25 cellular contexts compared by ENCODE assay signal in genomic region chr1:6043561-6043960, GRCh38. TPM values are rescaled to one million over a fixed set of nuclear protein-coding genes. Genes with fewer than 3 reads are reported as not detected.
A peak's percentile ranks its signal among the peaks of the same experiment; 100 is the strongest.
DNase-seq lines count a peak whose midpoint lies in the region; ATAC-seq and TF ChIP-seq lines count a peak whose summit lies in the region.
"Had no signal": no experiment of that assay in that cellular context is flagged by ENCODE, and none has a peak within 500 bp of the region (broad histone marks: within the 10 kb centered on the region; RNA-seq: fewer than 3 reads in every experiment).

No MANE protein-coding gene starts in this region.

- H3K27ac ChIP-seq in BLaER1, result no peak overlapping the region
- H3K27ac ChIP-seq in BLaER1 treated with 17β-estradiol and CSF1 and Interleukin-3, amounts not matched to agents 10 nM and 100 nM, result peak overlapping the region in 3 of 11 experiments; percentile 20 to 40 (median 31); a peak in 5 of 22 replicates
- H3K27ac ChIP-seq in osteoblast (ENCODE audit: low read depth, low read length), result no peak overlapping the region
- H3K27ac ChIP-seq in Karpas-422 (ENCODE audit: low read length), result no peak overlapping the region

- H2AFZ ChIP-seq in osteoblast (ENCODE audit: low read length) (no peak overlapping the region), Karpas-422 (ENCODE audit: low read length) (no peak overlapping the region)

- H3K4me2 ChIP-seq in BLaER1 (peak overlapping the region; percentile 65), osteoblast (ENCODE audit: insufficient read depth, low read length) (no peak overlapping the region), Karpas-422 (ENCODE audit: low read depth, low read length, poor library complexity, severe bottlenecking) (no peak overlapping the region)
- peak overlapping the region in 8 of 11 experiments; percentile 35 to 70 (median 52); a peak in 16 of 22 replicates for H3K4me2 ChIP-seq in BLaER1 treated with 17β-estradiol and CSF1 and Interleukin-3, amounts not matched to agents 10 nM and 100 nM

- DNase-seq in natural killer cell, result no peak
- peak; percentile 54 for DNase-seq in osteoblast (ENCODE audit: insufficient read length, low spot score, missing footprints)
- no peak for DNase-seq in GM20000 (ENCODE audit: low spot score)
- DNase-seq in NCI-H510A (lab: John Stamatoyannopoulos, UW), result no peak
- DNase-seq in NCI-H2107 (lab: John Stamatoyannopoulos, UW), result no peak
- DNase-seq in Karpas-422, result no peak
- DNase-seq: 8988T; ACHN; BE2C; C1 segment of cervical spinal cord; CD4-positive, alpha-beta memory T cell; CD4-positive, CD25-positive, alpha-beta regulatory T cell; CD8-positive, alpha-beta memory T cell; COR-L47; DMS 273 treated with DMSO at 0.1 percent for 48 hours; DMS153; DMS53; DMS79; DND-41; EL; GDM1 had no signal

- peak overlapping the region; percentile 43 to 74 for H3K27ac Mint-ChIP-seq in natural killer cell

- peaks cover 27 to 47% of the 10 kb centered on the region in 2 donors for H3K4me1 Mint-ChIP-seq in natural killer cell
- H3K4me1 Mint-ChIP-seq: CD14-positive monocyte had no signal

- H3K36me3 ChIP-seq in BLaER1 (peaks cover 88% of the 10 kb centered on the region), osteoblast (ENCODE audit: insufficient read depth, low read length) (no peaks in the 10 kb centered on the region), Karpas-422 (ENCODE audit: insufficient read depth, low read length) (no peaks in the 10 kb centered on the region)
- H3K36me3 ChIP-seq in BLaER1 treated with 17β-estradiol and CSF1 and Interleukin-3, amounts not matched to agents 10 nM and 100 nM, result peaks cover 72 to 99% (median 98%) of the 10 kb centered on the region in 11 experiments
- H3K36me3 ChIP-seq: BE2C had no signal

- H3K79me2 ChIP-seq in osteoblast (ENCODE audit: insufficient read depth, low read length) (no peaks in the 10 kb centered on the region), Karpas-422 (ENCODE audit: low read length) (no peaks in the 10 kb centered on the region)

- no peak for ATAC-seq in natural killer cell
- ATAC-seq: GM12878 had no signal

- no peak overlapping the region for H3K4me3 ChIP-seq in BLaER1
- H3K4me3 ChIP-seq in BLaER1 treated with 17β-estradiol and CSF1 and Interleukin-3, amounts not matched to agents 10 nM and 100 nM, result no peak overlapping the region
- no peak overlapping the region for H3K4me3 ChIP-seq in osteoblast (ENCODE audit: insufficient read depth, low read length)
- no peak overlapping the region for H3K4me3 ChIP-seq in Karpas-422 (ENCODE audit: low read length)
- H3K4me3 ChIP-seq: GM12878 had no signal

- H3K9me2 ChIP-seq in Karpas-422 (replicated peaks; ENCODE audit: insufficient read depth, low read length), result no peaks in the 10 kb centered on the region

- no peaks in the 10 kb centered on the region for H3K9me3 ChIP-seq in BLaER1
- H3K9me3 ChIP-seq in BLaER1 treated with 17β-estradiol and CSF1 and Interleukin-3, amounts not matched to agents 10 nM and 100 nM (replicated peaks in 1 of 11), result no peaks in the 10 kb centered on the region
- H3K9me3 ChIP-seq in osteoblast (ENCODE audit: low read depth, low read length), result no peaks in the 10 kb centered on the region
- H3K9me3 ChIP-seq in Karpas-422 (ENCODE audit: low read length), result no peaks in the 10 kb centered on the region
- H3K9me3 ChIP-seq: BE2C had no signal

- no peaks in the 10 kb centered on the region for H3K9me3 Mint-ChIP-seq in natural killer cell
- H3K9me3 Mint-ChIP-seq: CD14-positive monocyte; CD4-positive, alpha-beta memory T cell; CD4-positive, CD25-positive, alpha-beta regulatory T cell; CD8-positive, alpha-beta memory T cell had no signal

- H3K4me1 ChIP-seq in BLaER1 (peaks cover 98% of the 10 kb centered on the region), osteoblast (ENCODE audit: insufficient read depth, low read length) (no peaks in the 10 kb centered on the region), Karpas-422 (ENCODE audit: low read length) (no peaks in the 10 kb centered on the region)
- peaks cover 33 to 92% (median 85%) of the 10 kb centered on the region in 10 experiments for H3K4me1 ChIP-seq in BLaER1 treated with 17β-estradiol and CSF1 and Interleukin-3, amounts not matched to agents 10 nM and 100 nM

- H3K27me3 ChIP-seq in BLaER1, result no peaks in the 10 kb centered on the region
- H3K27me3 ChIP-seq in BLaER1 treated with 17β-estradiol and CSF1 and Interleukin-3, amounts not matched to agents 10 nM and 100 nM, result no peaks in the 10 kb centered on the region
- H3K27me3 ChIP-seq in osteoblast (ENCODE audit: insufficient read depth, low read length), result no peaks in the 10 kb centered on the region
- H3K27me3 ChIP-seq in Karpas-422 (ENCODE audit: low read length), result no peaks in the 10 kb centered on the region
- H3K27me3 ChIP-seq: BE2C had no signal

- H3K4me3 Mint-ChIP-seq in natural killer cell, result no peak overlapping the region
- H3K4me3 Mint-ChIP-seq: CD14-positive monocyte; CD4-positive, alpha-beta memory T cell; CD4-positive, CD25-positive, alpha-beta regulatory T cell; CD8-positive, alpha-beta memory T cell had no signal

- no peaks in the 10 kb centered on the region for H3K27me3 Mint-ChIP-seq in natural killer cell (ENCODE audit: low read depth in 2 of 2)
- H3K27me3 Mint-ChIP-seq: CD4-positive, alpha-beta memory T cell; CD4-positive, CD25-positive, alpha-beta regulatory T cell; CD8-positive, alpha-beta memory T cell had no signal

- H3K9ac ChIP-seq in BLaER1 (no peak overlapping the region), Karpas-422 (ENCODE audit: low read length) (no peak overlapping the region)
- H3K9ac ChIP-seq in BLaER1 treated with 17β-estradiol and CSF1 and Interleukin-3, amounts not matched to agents 10 nM and 100 nM, result 0 out of 22 replicates have a peak overlapping the region, but pooled peaks of 1 of the 11 experiments have one; percentile 33

- intact Hi-C loops in natural killer cell (cut with micrococcal nuclease), result no loop called here

- H4K20me1 ChIP-seq in BLaER1 (peaks cover 99% of the 10 kb centered on the region), osteoblast (ENCODE audit: insufficient read depth, low read length) (no peaks in the 10 kb centered on the region), Karpas-422 (ENCODE audit: insufficient read depth, low read depth, low read length) (peaks cover 6% of the 10 kb centered on the region; the same call in 1 of the 2 replicates)
- peaks cover 96 to 100% (median 99%) of the 10 kb centered on the region in 11 experiments for H4K20me1 ChIP-seq in BLaER1 treated with 17β-estradiol and CSF1 and Interleukin-3, amounts not matched to agents 10 nM and 100 nM

- TF ChIP-seq CTCF in natural killer cell (IDR thresholded peaks at IDR 0.05) (no peak), osteoblast (IDR thresholded peaks at IDR 0.05; ENCODE audit: extremely low read depth, low read depth, low read length) (no peak), GM20000 (IDR thresholded peaks at IDR 0.05; ENCODE audit: extremely low read depth, missing control alignments) (no peak)

- no peaks in the 10 kb centered on the region for H3K36me3 Mint-ChIP-seq in natural killer cell

RNA-seq across cellular contexts. Expression of gene KCNAB2, which starts 2.1 kb away (rescaled TPM):
- total RNA-seq in natural killer cell, result 100 to 1,000 TPM; 387 to 749 (median 430) TPM
- 5.0 and 5.8 TPM in 2 replicates for total RNA-seq in osteoblast
- total RNA-seq in Karpas-422 (2014; rRNA removed; shearing (Covaris generic); ENCODE audit: low replicate concordance), result 27.3 and 57.0 TPM in 2 replicates

RNA-seq across cellular contexts. Expression of gene NPHP4, which starts 51.3 kb away (rescaled TPM):
- 10 to 100 TPM in 2 of 3 donors, 1 to 10 TPM in 1; 6.3 to 14.7 (median 10.1) TPM for total RNA-seq in natural killer cell
- total RNA-seq in osteoblast, result 6.5 and 8.0 TPM in 2 replicates
- total RNA-seq in Karpas-422 (2014; rRNA removed; shearing (Covaris generic); ENCODE audit: low replicate concordance), result 3.9 and 7.9 TPM in 2 replicates

Comparison
In these comparisons a context has a peak if more than half of its experiments do, and no peak if none do; other contexts are left out.
1. H3K4me2 ChIP-seq: peak in BLaER1 (single experiment) and BLaER1 treated with 17β-estradiol and CSF1 and Interleukin-3, amounts not matched to agents 10 nM and 100 nM (8 of 11); none in osteoblast (single experiment) and Karpas-422 (single experiment).